ENCODE assay signal across 9 cellular contexts in genomic region chr4:138576684-138577083, GRCh38.
DNase-seq lines count a peak whose midpoint lies in the region; ATAC-seq and TF ChIP-seq lines count a peak whose summit lies in the region.
"Had no signal": no experiment of that assay in that cellular context is flagged by ENCODE, and none has a peak within 500 bp of the region (broad histone marks: within the 10 kb centered on the region; RNA-seq: fewer than 3 reads in every experiment).

No MANE protein-coding gene starts in this region.

- no peaks in the 10 kb centered on the region for H3K79me1 ChIP-seq in mesendoderm (ENCODE audit: low read length)

- no peak overlapping the region for H3K18ac ChIP-seq in mesendoderm (ENCODE audit: low read length)

- no CpG with 5 or more reads among the region's 3 CpGs for WGBS in mesendoderm (ENCODE audit: extremely low coverage, insufficient coverage, low lambda C conversion rate)
- 69 to 80% methylated on average over 3 of the region's 3 CpGs for WGBS in testis, 2 donors

- H3K4ac ChIP-seq in mesendoderm (ENCODE audit: low read depth, low read length): no peak overlapping the region

- DNase-seq in GM06990 (ENCODE audit: extremely low read depth, insufficient read length) (no peak), astrocyte of the spinal cord (ENCODE audit: low read depth, low spot score) (peak; percentile 51), mesendoderm (peak; percentile 81), testis (no peak), hypothalamus (lab: John Stamatoyannopoulos, UW) (no peak)
- DNase-seq in stimulated activated CD4-positive, alpha-beta T cell treated with anti-CD3 and anti-CD28 coated beads, Interleukin-2, amount 100 ng/mL, for 24 hours: no peak

- H3K27me3 ChIP-seq in GM06990 (replicated peaks; ENCODE audit: control insufficient read depth, insufficient read depth, low read length) (no peaks in the 10 kb centered on the region), mesendoderm (ENCODE audit: insufficient read depth, low read length, poor library complexity) (no peaks in the 10 kb centered on the region), testis (no peaks in the 10 kb centered on the region)

- H3K36me3 ChIP-seq in GM06990 (ENCODE audit: control insufficient read depth, insufficient read depth, low read length) (no peaks in the 10 kb centered on the region), mesendoderm (ENCODE audit: control insufficient read depth, insufficient read depth, low read length) (no peaks in the 10 kb centered on the region), testis (ENCODE audit: low read depth, missing control alignments) (no peaks in the 10 kb centered on the region)

- no peak for TF ChIP-seq POLR2A in testis (IDR thresholded peaks at IDR 0.05)

- in situ Hi-C loops in astrocyte of the spinal cord (cut with HindIII; ENCODE audit: low sequenced_read_pairs): no loop called here

- H4K8ac ChIP-seq in mesendoderm (ENCODE audit: low read depth, low read length): no peak overlapping the region

- no peak overlapping the region for H2BK120ac ChIP-seq in mesendoderm (ENCODE audit: low read depth, low read length)

- H3K4me1 ChIP-seq in mesendoderm (ENCODE audit: control insufficient read depth, low read depth, low read length) (no peaks in the 10 kb centered on the region), testis (no peaks in the 10 kb centered on the region)

- no peak overlapping the region for H3K9ac ChIP-seq in mesendoderm (ENCODE audit: low read length)

- H3K27ac ChIP-seq in mesendoderm (ENCODE audit: low read depth, low read length): no peak overlapping the region
- H3K27ac ChIP-seq in testis: no peak overlapping the region

- H2BK15ac ChIP-seq in mesendoderm (replicated peaks; ENCODE audit: low read depth): no peak overlapping the region

- no peak overlapping the region for H2BK5ac ChIP-seq in mesendoderm (ENCODE audit: low read length)

- no peaks in the 10 kb centered on the region for H3K9me3 ChIP-seq in testis

- no peaks in the 10 kb centered on the region for H3K79me2 ChIP-seq in mesendoderm (ENCODE audit: control insufficient read depth, insufficient read depth, low read length)

- H3K56ac ChIP-seq in mesendoderm (ENCODE audit: low read length): no peak overlapping the region

- no peak overlapping the region for H4K5ac ChIP-seq in mesendoderm (ENCODE audit: low read length)

- ATAC-seq in HG03139 (IDR thresholded peaks at IDR 0.05; ENCODE audit: unreplicated experiment): no peak
- ATAC-seq: sciatic nerve had no signal

- no peak overlapping the region for H3K4me2 ChIP-seq in mesendoderm (ENCODE audit: low read length)

- intact Hi-C loops in testis (cut with DNase I; ENCODE audit: low total_unique reads): no loop called here

- H3K4me3 ChIP-seq in GM06990 (replicated peaks; ENCODE audit: low read depth, low read length): no peak overlapping the region
- H3K4me3 ChIP-seq in astrocyte of the spinal cord (ENCODE audit: low read depth, low read length): no peak overlapping the region
- H3K4me3 ChIP-seq in mesendoderm (ENCODE audit: low read length): no peak overlapping the region
- H3K4me3 ChIP-seq in testis: no peak overlapping the region

- H3K23ac ChIP-seq in mesendoderm (ENCODE audit: low read length): no peak overlapping the region

- TF ChIP-seq CTCF in GM06990 (IDR thresholded peaks at IDR 0.05; ENCODE audit: insufficient read depth, low read length, poor library complexity, severe bottlenecking) (peak; percentile 55), LNCAP (IDR thresholded peaks at IDR 0.05) (peak; percentile 60), astrocyte of the spinal cord (IDR thresholded peaks at IDR 0.05; ENCODE audit: low read depth, low read length) (peak; percentile 52), testis (IDR thresholded peaks at IDR 0.05) (no peak)

- H2AK5ac ChIP-seq in mesendoderm (ENCODE audit: low read length): no peak overlapping the region

Comparison
In these comparisons a context has a peak if more than half of its experiments do, and no peak if none do; other contexts are left out.
1. DNase-seq: peak in astrocyte of the spinal cord (single experiment) and mesendoderm (single experiment); none in GM06990 (single experiment), testis (single experiment), hypothalamus (0 of 51) and stimulated activated CD4-positive, alpha-beta T cell treated with anti-CD3 and anti-CD28 coated beads, Interleukin-2, amount 100 ng/mL, for 24 hours (0 of 2).
2. CTCF ChIP-seq: peak in GM06990 (single experiment), LNCAP (single experiment) and astrocyte of the spinal cord (single experiment); none in testis (0 of 3).